Comparison of ENCODE assay signal across 8 cellular contexts in the genomic region with DNA sequence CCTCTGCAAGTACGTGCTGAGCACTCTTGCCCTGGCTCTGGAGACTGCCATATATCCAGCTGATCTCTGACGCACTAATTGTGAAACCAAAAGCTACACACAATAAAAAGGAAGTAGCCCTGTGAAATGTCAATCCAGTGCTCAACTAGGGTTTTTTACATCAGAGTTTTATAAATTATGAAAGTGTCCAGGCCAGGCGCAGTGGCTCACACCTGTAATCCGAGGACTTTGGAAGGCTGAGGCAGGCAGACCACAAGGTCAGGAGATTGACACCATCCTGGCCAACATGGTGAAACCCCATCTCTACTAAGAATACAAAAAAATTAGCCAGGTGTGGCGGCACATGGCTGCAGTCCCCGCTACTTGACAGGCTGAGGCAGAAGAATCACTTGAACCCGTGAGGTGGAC. TPM values are rescaled to one million over a fixed set of nuclear protein-coding genes. Genes with fewer than 3 reads are reported as not detected.
DNase-seq lines count a peak whose midpoint lies in the region; ATAC-seq and TF ChIP-seq lines count a peak whose summit lies in the region.

No MANE protein-coding gene starts in this region.

- H3K27ac Mint-ChIP-seq in activated T-cell treated with anti-CD3 and anti-CD28 coated beads, Interleukin-2, amount 50 U/mL, for 72 hours = peak overlapping the region; percentile 84
- peak overlapping the region; percentile 98 for H3K27ac Mint-ChIP-seq in activated B cell treated with CpG ODN at 0.5 μM for 24 hours

- H3K27me3 Mint-ChIP-seq in activated T-cell treated with anti-CD3 and anti-CD28 coated beads, Interleukin-2, amount 50 U/mL, for 72 hours (ENCODE audit: low read depth) = no peaks in the 10 kb centered on the region
- H3K27me3 Mint-ChIP-seq in activated B cell treated with CpG ODN at 0.5 μM for 24 hours = no peaks in the 10 kb centered on the region

- no peaks in the 10 kb centered on the region for H3K36me3 ChIP-seq in stomach

- CTCF ChIA-PET in activated B cell treated with CpG ODN at 0.5 μM for 24 hours (lab: Charles Lee) = interaction anchor here (0.7 to 1.5 kb wide), 6 partner anchors 25 to 188 kb away, joined by 3 to 8 read pairs (median 4); no protein-coding TSS in a partner anchor

- POLR2A ChIA-PET in activated B cell treated with CpG ODN at 0.5 μM for 24 hours (lab: Charles Lee) = interaction anchor here (0.5 to 8.2 kb wide), 18 partner anchors 10 to 198 kb away, joined by 3 to 85 read pairs (median 7); partner anchors contain the start of genes PEX13, PUS10 and REL

- H3K4me1 ChIP-seq in stomach = no peaks in the 10 kb centered on the region

- H3K36me3 Mint-ChIP-seq in activated T-cell treated with anti-CD3 and anti-CD28 coated beads, Interleukin-2, amount 50 U/mL, for 72 hours (ENCODE audit: insufficient read depth in 2 of 2) = peaks cover 4 to 24% of the 10 kb centered on the region in 2 donors
- peaks cover 15% of the 10 kb centered on the region for H3K36me3 Mint-ChIP-seq in activated B cell treated with CpG ODN at 0.5 μM for 24 hours (ENCODE audit: low read depth)

- H3K4me3 Mint-ChIP-seq in activated T-cell treated with anti-CD3 and anti-CD28 coated beads, Interleukin-2, amount 50 U/mL, for 72 hours = peak overlapping the region; percentile 32 to 56
- H3K4me3 Mint-ChIP-seq in activated B cell treated with CpG ODN at 0.5 μM for 24 hours = peak overlapping the region; percentile 66

- peak overlapping the region in 2 of 5 donors; percentile 45 to 54 for H3K27ac ChIP-seq in stomach

- no peak for TF ChIP-seq POLR2A in stomach (IDR thresholded peaks at IDR 0.05)

- WGBS in stomach, 5 donors = 73 to 88% (median 83%) methylated on average over 7 of the region's 7 CpGs

- no peaks in the 10 kb centered on the region for H3K27me3 ChIP-seq in stomach

- H3K4me1 Mint-ChIP-seq in activated T-cell treated with anti-CD3 and anti-CD28 coated beads, Interleukin-2, amount 50 U/mL, for 72 hours (ENCODE audit: low read depth) = peaks cover 8% of the 10 kb centered on the region
- H3K4me1 Mint-ChIP-seq in activated B cell treated with CpG ODN at 0.5 μM for 24 hours = peaks cover 75% of the 10 kb centered on the region

- TF ChIP-seq EP300 in stomach (IDR thresholded peaks at IDR 0.05) = no peak

- no peak for DNase-seq in activated T-cell treated with anti-CD3 and anti-CD28 coated beads, Interleukin-2, amount 50 U/mL, for 72 hours
- DNase-seq in activated T-cell treated with anti-CD3 and anti-CD28 coated beads, Interleukin-2, amount 50 U/mL, for 1 hour = no peak
- DNase-seq in activated B cell treated with CpG ODN at 0.5 μM for 24 hours (peak; percentile 41), stomach (peak; percentile 40), occipital lobe (lab: John Stamatoyannopoulos, UW) (no peak), NCI-H2227 treated with DMSO at 0.1 percent for 48 hours (lab: John Stamatoyannopoulos, UW) (no peak), SW 1271 (lab: John Stamatoyannopoulos, UW) (no peak)

- H3K4me3 ChIP-seq in stomach = no peak overlapping the region

- intact Hi-C loops in activated B cell treated with CpG ODN at 0.5 μM for 24 hours (cut with micrococcal nuclease) = loop anchor here (1.0 to 10.0 kb wide), 5 partner anchors 9 to 438 kb away; partner anchors contain the start of genes BCL11A and REL
- intact Hi-C loops in stomach (cut with DNase I; ENCODE audit: low total_unique reads) = loop anchor here (10.0 kb wide), 1 partner anchor 198 kb away; no protein-coding TSS in a partner anchor

- TF ChIP-seq CTCF in activated B cell treated with CpG ODN at 0.5 μM for 24 hours (IDR thresholded peaks at IDR 0.05) (no peak), stomach (IDR thresholded peaks at IDR 0.05) (no peak)

- ATAC-seq in activated T-cell treated with anti-CD3 and anti-CD28 coated beads, Interleukin-2, amount 50 U/mL, for 72 hours (replicated peaks in 1 of 2) = peak; percentile 57 to 83
- ATAC-seq in HG03066 (IDR thresholded peaks at IDR 0.05; ENCODE audit: low read depth, unreplicated experiment) (peak; percentile 96), activated B cell treated with CpG ODN at 0.5 μM for 24 hours (ENCODE audit: low read depth) (peak; percentile 94)

- peaks cover 0 to 9% (median 5%) of the 10 kb centered on the region in 4 donors for H3K9me3 ChIP-seq in stomach

- no peaks in the 10 kb centered on the region for H3K9me3 Mint-ChIP-seq in activated T-cell treated with anti-CD3 and anti-CD28 coated beads, Interleukin-2, amount 50 U/mL, for 72 hours
- peaks cover 1% of the 10 kb centered on the region for H3K9me3 Mint-ChIP-seq in activated B cell treated with CpG ODN at 0.5 μM for 24 hours

RNA-seq across cellular contexts. Expression of gene PEX13, which starts 24.5 kb away (rescaled TPM):
- 10 to 100 TPM; 19.4 to 27.1 TPM for total RNA-seq in activated T-cell treated with anti-CD3 and anti-CD28 coated beads, Interleukin-2, amount 50 U/mL, for 72 hours
- total RNA-seq in activated B cell treated with CpG ODN at 0.5 μM for 24 hours (14.4 and 17.8 TPM in 2 replicates), stomach (10 to 100 TPM in 4 of 5 donors, 1 to 10 TPM in 1; 9.3 to 56.0 (median 21.4) TPM), occipital lobe (79.2 TPM)
- polyA plus RNA-seq in stomach = 1 to 10 TPM; 7.9 to 9.5 (median 8.1) TPM

RNA-seq across cellular contexts. Expression of gene PUS10, which starts 25.1 kb away (rescaled TPM):
- 10 to 100 TPM in 1 of 2 donors, 1 to 10 TPM in 1; 9.7 to 11.9 TPM for total RNA-seq in activated T-cell treated with anti-CD3 and anti-CD28 coated beads, Interleukin-2, amount 50 U/mL, for 72 hours
- total RNA-seq in activated B cell treated with CpG ODN at 0.5 μM for 24 hours (7.0 and 7.8 TPM in 2 replicates), stomach (1 to 10 TPM; 1.8 to 8.0 (median 4.2) TPM), occipital lobe (8.3 TPM)
- polyA plus RNA-seq in stomach = 1 to 10 TPM; 2.3 to 2.9 (median 2.7) TPM

Comparison
In these comparisons a context has a peak if more than half of its experiments do, and no peak if none do; other contexts are left out.
1. DNase-seq: peak in activated B cell treated with CpG ODN at 0.5 μM for 24 hours (single experiment) and stomach (single experiment); none in activated T-cell treated with anti-CD3 and anti-CD28 coated beads, Interleukin-2, amount 50 U/mL, for 72 hours (0 of 2), activated T-cell treated with anti-CD3 and anti-CD28 coated beads, Interleukin-2, amount 50 U/mL, for 1 hour (single experiment), occipital lobe (single experiment), NCI-H2227 treated with DMSO at 0.1 percent for 48 hours (single experiment) and SW 1271 (0 of 2).
2. Peak in every context shown above with its lines, with median percentiles within 50 percentile points of each other: ATAC-seq.